ENCODE assay signal across 20 cellular contexts in the genomic region with DNA sequence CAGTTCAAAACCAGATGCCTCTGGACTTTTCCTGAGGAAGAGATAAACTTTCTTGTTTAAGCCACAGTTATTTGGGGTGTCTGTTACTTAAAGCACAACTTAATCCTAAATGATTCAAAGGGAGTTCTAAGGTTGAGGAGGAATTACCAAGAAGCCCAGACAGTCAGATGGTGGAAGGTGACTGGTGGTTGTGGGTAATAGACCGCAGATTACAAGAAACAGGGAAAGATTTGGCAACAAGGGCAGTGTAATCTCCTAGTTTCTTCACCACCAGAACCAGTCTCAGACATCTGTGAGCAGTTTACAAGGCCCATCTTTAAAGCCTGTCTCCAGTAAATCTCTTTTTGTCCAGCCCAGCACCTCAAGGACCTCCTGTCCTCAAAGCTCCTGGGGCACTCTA.
"Had no signal": no experiment of that assay in that cellular context is flagged by ENCODE, and none has a peak within 500 bp of the region (broad histone marks: within the 10 kb centered on the region; RNA-seq: fewer than 3 reads in every experiment).

No MANE protein-coding gene starts in this region.

- H3K9me3 ChIP-seq: body of pancreas, left lung, right lobe of liver, tibial nerve had no signal

- H3K27me3 ChIP-seq: body of pancreas, dorsolateral prefrontal cortex, left lung, right lobe of liver, tibial nerve had no signal

- H3K4me1 ChIP-seq: right lobe of liver had no signal

- H3K36me3 ChIP-seq: left lung, right lobe of liver, tibial nerve had no signal

- H3K27ac ChIP-seq: body of pancreas, left lung, right lobe of liver had no signal

- ATAC-seq: body of pancreas; effector memory CD8-positive, alpha-beta T cell; left lung; right lobe of liver had no signal

- DNase-seq: activated CD4-positive, alpha-beta T cell treated with anti-CD3 and anti-CD28 coated beads for 4 hours; activated CD4-positive, alpha-beta T cell treated with anti-CD3 and anti-CD28 coated beads, Interleukin-2, amount 50 U/mL, for 4 hours; activated effector memory CD4-positive, alpha-beta T cell treated with Interleukin-2 at 50 U/mL for 16 hours; activated naive CD4-positive, alpha-beta T cell treated with Interleukin-2 at 50 U/mL for 16 hours; activated T-cell treated with anti-CD3 and anti-CD28 coated beads for 4 hours; aorta; body of pancreas; dorsolateral prefrontal cortex; effector memory CD8-positive, alpha-beta T cell; foreskin melanocyte; kidney glomerular epithelial cell; left lung; right lobe of liver; small intestine; stimulated activated CD4-positive, alpha-beta T cell treated with anti-CD3 and anti-CD28 coated beads, Interleukin-15, amount 100 ng/mL, for 24 hours; stimulated activated naive CD4-positive, alpha-beta T cell; T-helper 1 cell had no signal

- H3K4me3 ChIP-seq: body of pancreas, coronary artery, dorsolateral prefrontal cortex, left lung, lung, right lobe of liver, tibial nerve had no signal
